Comparison of ENCODE assay signal across 8 cellular contexts in the genomic region with DNA sequence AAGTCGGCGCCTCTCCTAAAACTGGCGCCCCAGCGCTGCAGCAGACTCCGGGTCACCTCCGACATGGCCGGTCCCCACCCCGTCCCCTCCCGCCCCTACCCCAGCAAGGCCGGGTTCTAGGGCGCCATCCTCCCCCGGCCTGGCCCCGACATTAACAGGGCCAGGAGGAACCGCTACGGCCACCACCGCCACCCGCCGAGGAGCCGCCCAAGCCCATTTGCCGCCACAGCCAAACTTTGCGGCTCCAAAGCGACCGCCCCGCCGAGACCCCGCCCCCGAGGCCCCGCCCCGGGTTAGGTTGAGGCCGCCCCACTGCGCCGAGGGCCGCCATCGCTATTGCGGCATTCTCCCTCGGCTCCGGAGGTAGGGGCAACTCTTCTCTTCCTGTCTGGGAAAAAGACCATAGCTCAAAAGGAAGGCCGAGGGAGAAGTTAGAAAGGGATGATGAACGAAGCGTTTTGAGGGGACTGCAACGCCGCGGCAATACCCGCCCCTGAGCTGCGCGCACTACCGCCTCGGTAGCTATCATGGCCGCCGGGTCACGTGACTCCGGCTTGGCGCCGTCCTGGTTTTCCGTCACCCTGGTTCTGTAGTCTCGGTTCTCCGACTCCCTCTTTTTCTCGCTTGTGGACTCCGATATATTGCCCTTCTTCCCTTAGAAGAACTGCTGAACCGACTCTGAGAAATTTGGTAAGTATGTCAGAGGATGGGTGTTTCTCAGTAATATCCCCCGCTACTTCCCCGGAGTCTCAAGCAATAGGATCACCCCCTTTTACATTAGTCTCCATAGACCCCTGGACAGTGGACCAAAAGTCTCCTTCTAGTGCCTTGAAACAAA. TPM values are rescaled to one million over a fixed set of nuclear protein-coding genes. Genes with fewer than 3 reads are reported as not detected.
A peak's percentile ranks its signal among the peaks of the same experiment; 100 is the strongest.
DNase-seq lines count a peak whose midpoint lies in the region; ATAC-seq lines count a peak whose summit lies in the region.

A gene with protein sequence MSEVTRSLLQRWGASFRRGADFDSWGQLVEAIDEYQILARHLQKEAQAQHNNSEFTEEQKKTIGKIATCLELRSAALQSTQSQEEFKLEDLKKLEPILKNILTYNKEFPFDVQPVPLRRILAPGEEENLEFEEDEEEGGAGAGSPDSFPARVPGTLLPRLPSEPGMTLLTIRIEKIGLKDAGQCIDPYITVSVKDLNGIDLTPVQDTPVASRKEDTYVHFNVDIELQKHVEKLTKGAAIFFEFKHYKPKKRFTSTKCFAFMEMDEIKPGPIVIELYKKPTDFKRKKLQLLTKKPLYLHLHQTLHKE (minus strand): TSS at position 239 of the 838 bp plus-strand sequence. CDS start 174 bp downstream, at position 65.
A gene with protein sequence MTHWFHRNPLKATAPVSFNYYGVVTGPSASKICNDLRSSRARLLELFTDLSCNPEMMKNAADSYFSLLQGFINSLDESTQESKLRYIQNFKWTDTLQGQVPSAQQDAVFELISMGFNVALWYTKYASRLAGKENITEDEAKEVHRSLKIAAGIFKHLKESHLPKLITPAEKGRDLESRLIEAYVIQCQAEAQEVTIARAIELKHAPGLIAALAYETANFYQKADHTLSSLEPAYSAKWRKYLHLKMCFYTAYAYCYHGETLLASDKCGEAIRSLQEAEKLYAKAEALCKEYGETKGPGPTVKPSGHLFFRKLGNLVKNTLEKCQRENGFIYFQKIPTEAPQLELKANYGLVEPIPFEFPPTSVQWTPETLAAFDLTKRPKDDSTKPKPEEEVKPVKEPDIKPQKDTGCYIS (plus strand): TSS at position 312 of the 838 bp plus-strand sequence. CDS start 3,136 bp downstream, outside the sequence.

- peak within 1 kb of the TSS; percentile 71 for H3K27ac ChIP-seq in mesendoderm (ENCODE audit: low read depth, low read length)

- DNase-seq in COR-L47 (lab: John Stamatoyannopoulos, UW) (peak; percentile 79), HUDEP-2 (lab: John Stamatoyannopoulos, UW; ENCODE audit: unreplicated experiment in 76 of 76) (peak in 75 of 76 experiments; percentile 26 to 98 (median 85)), NOMO-1 treated with dmso at 0.1 percent for 144 hours (lab: John Stamatoyannopoulos, UW; ENCODE audit: unreplicated experiment) (peak; percentile 76), mesendoderm (peak; percentile 92)
- peak; percentile 87 to 94 (median 88) for DNase-seq in activated CD8-positive, alpha-beta memory T cell treated with anti-CD3 and anti-CD28 coated beads for 48 hours (ENCODE audit: low read depth in 2 of 3, low spot score in 2 of 3)
- peak; percentile 97 to 98 (median 97) for DNase-seq in effector memory CD8-positive, alpha-beta T cell
- DNase-seq in stimulated activated CD8-positive, alpha-beta memory T cell treated with anti-CD3 and anti-CD28 coated beads, Interleukin-15, amount 100 ng/mL, for 1 hour (ENCODE audit: low read depth) = peak; percentile 96

- peak within 1 kb of the TSS; percentile 98 for H3K18ac ChIP-seq in mesendoderm (ENCODE audit: low read length)

- H2BK120ac ChIP-seq in mesendoderm (ENCODE audit: low read depth, low read length) = no peak within 1 kb of the TSS

- H2BK5ac ChIP-seq in mesendoderm (ENCODE audit: low read length) = peak within 1 kb of the TSS; percentile 98

- H3K4me1 Mint-ChIP-seq in effector memory CD8-positive, alpha-beta T cell (ENCODE audit: low read depth in 2 of 2) = peaks cover 31 to 33% of the 10 kb centered on the region in 2 donors

- no peaks in the 10 kb centered on the region for H3K27me3 Mint-ChIP-seq in effector memory CD8-positive, alpha-beta T cell

- peak within 1 kb of the TSS; percentile 85 for H3K4me2 ChIP-seq in mesendoderm (ENCODE audit: low read length)

- no CpG with 5 or more reads among the region's 62 CpGs for WGBS in mesendoderm (ENCODE audit: extremely low coverage, insufficient coverage, low lambda C conversion rate)

- H2BK15ac ChIP-seq in mesendoderm (replicated peaks; ENCODE audit: low read depth) = no peak within 1 kb of the TSS

- peak within 1 kb of the TSS; percentile 89 for H3K4ac ChIP-seq in mesendoderm (ENCODE audit: low read depth, low read length)

- H2AK5ac ChIP-seq in mesendoderm (ENCODE audit: low read length) = no peak within 1 kb of the TSS

- peaks cover 64% of the 10 kb centered on the region for H3K36me3 Mint-ChIP-seq in effector memory CD8-positive, alpha-beta T cell (ENCODE audit: insufficient read depth)

- peak within 1 kb of the TSS; percentile 32 for H3K23ac ChIP-seq in mesendoderm (ENCODE audit: low read length)

- peak within 1 kb of the TSS; percentile 98 for H3K56ac ChIP-seq in mesendoderm (ENCODE audit: low read length)

- peak within 1 kb of the TSS; percentile 93 for H3K4me3 ChIP-seq in mesendoderm (ENCODE audit: low read length)

- no peaks in the 10 kb centered on the region for H3K9me3 Mint-ChIP-seq in effector memory CD8-positive, alpha-beta T cell

- H3K9ac ChIP-seq in mesendoderm (ENCODE audit: low read length) = peak within 1 kb of the TSS; percentile 94

- peak within 1 kb of the TSS; percentile 68 for H4K8ac ChIP-seq in mesendoderm (ENCODE audit: low read depth, low read length)

- peak within 1 kb of the TSS; percentile 94 to 98 for H3K4me3 Mint-ChIP-seq in effector memory CD8-positive, alpha-beta T cell

- H4K5ac ChIP-seq in mesendoderm (ENCODE audit: low read length) = no peak within 1 kb of the TSS

- peaks cover 4% of the 10 kb centered on the region for H3K79me1 ChIP-seq in mesendoderm (ENCODE audit: low read length)

- no peaks in the 10 kb centered on the region for H3K27me3 ChIP-seq in mesendoderm (ENCODE audit: insufficient read depth, low read length, poor library complexity)

- peaks cover 34% of the 10 kb centered on the region for H3K79me2 ChIP-seq in mesendoderm (ENCODE audit: control insufficient read depth, insufficient read depth, low read length)

- H3K4me1 ChIP-seq in mesendoderm (ENCODE audit: control insufficient read depth, low read depth, low read length) = peaks cover 1% of the 10 kb centered on the region

- H3K27ac Mint-ChIP-seq in effector memory CD8-positive, alpha-beta T cell = peak within 1 kb of the TSS; percentile 97 to 99

- H3K36me3 ChIP-seq in mesendoderm (ENCODE audit: control insufficient read depth, insufficient read depth, low read length) = no peaks in the 10 kb centered on the region

- ATAC-seq in GM21390 (IDR thresholded peaks at IDR 0.05; ENCODE audit: unreplicated experiment) = peak; percentile 69
- peak; percentile 74 for ATAC-seq in effector memory CD8-positive, alpha-beta T cell (replicated peaks)

RNA-seq across cellular contexts. Expression of the first gene that starts in this region (rescaled TPM):
- polyA plus RNA-seq in mesendoderm (2013, experiment 1 of 2) = 89.3 TPM
- 88.7 TPM for polyA plus RNA-seq in mesendoderm (2013, experiment 2 of 2)

RNA-seq across cellular contexts. Expression of the second gene that starts in this region (rescaled TPM):
- 14.4 TPM for polyA plus RNA-seq in mesendoderm (2013, experiment 1 of 2)
- polyA plus RNA-seq in mesendoderm (2013, experiment 2 of 2) = 14.3 TPM

Comparison
In these comparisons a context has a peak if more than half of its experiments do, and no peak if none do; other contexts are left out.
1. Peak in every context shown above with its lines: DNase-seq, ATAC-seq, H3K4me3 ChIP-seq and H3K27ac ChIP-seq.